In the genomic region with DNA sequence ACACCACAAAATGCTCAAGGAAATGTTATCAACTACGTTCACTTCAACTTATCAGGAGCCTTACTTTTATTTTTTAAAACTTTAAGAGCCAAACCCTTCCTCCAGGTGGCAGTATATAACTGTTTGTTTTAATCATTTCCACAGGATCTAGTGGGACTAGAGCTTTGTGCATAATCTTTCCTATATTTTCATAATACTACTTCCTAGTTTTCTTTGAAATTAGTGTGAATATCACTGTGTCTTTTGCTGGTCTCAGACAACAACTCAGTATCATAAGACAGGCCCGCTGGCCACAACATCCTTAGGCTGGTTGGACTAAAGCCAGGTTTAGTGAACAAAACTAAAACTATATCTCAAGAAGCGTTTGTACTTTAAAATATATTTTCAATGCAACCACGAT, we compare ENCODE assay signal across 8 cellular contexts.
DNase-seq lines count a peak whose midpoint lies in the region; ATAC-seq, FAIRE-seq and TF ChIP-seq lines count a peak whose summit lies in the region.

No MANE protein-coding gene starts in this region.

- no peak overlapping the region for H2AFZ ChIP-seq in hepatocyte

- no peaks in the 10 kb centered on the region for H3K79me2 ChIP-seq in hepatocyte

- H3K9me3 ChIP-seq in adrenal gland (replicated peaks in 1 of 3) (no peaks in the 10 kb centered on the region), hepatocyte (ENCODE audit: low read depth) (no peaks in the 10 kb centered on the region), thoracic aorta (no peaks in the 10 kb centered on the region)

- whole genome bisulfite sequencing in adrenal gland, 4 donors, result 36 to 47% (median 42%) methylated on average over 4 of the region's 4 CpGs
- 67% methylated on average over 4 of the region's 4 CpGs for WGBS in hepatocyte (ENCODE audit: low lambda C conversion rate, missing lambda C conversion rate)

- TF ChIP-seq POLR2A in adrenal gland (IDR thresholded peaks at IDR 0.05), result no peak

- no peak overlapping the region for H3K4me2 ChIP-seq in hepatocyte

- DNase-seq in AG08395 (ENCODE audit: low spot score) (peak; percentile 48), GM18507 (ENCODE audit: extremely low spot score, insufficient read length, low read depth) (no peak), NCI-H2227 treated with DMSO at 0.1 percent for 48 hours (lab: John Stamatoyannopoulos, UW) (peak; percentile 65), adrenal gland (no peak), hepatocyte (ENCODE audit: low spot score) (peak; percentile 63), thoracic aorta (ENCODE audit: low spot score) (no peak)
- no peak for DNase-seq in activated CD4-positive, CD25-positive, alpha-beta regulatory T cell treated with anti-CD3 and anti-CD28 coated beads, Interleukin-2, amount 50 U/mL, for 72 hours

- TF ChIP-seq CTCF in adrenal gland (IDR thresholded peaks at IDR 0.05) (peak; percentile 53 to 83 (median 66)), hepatocyte (IDR thresholded peaks at IDR 0.05; ENCODE audit: poor library complexity) (peak; percentile 79), thoracic aorta (IDR thresholded peaks at IDR 0.05) (no peak)

- no peaks in the 10 kb centered on the region for H3K27me3 ChIP-seq in adrenal gland
- no peaks in the 10 kb centered on the region for H3K27me3 ChIP-seq in hepatocyte
- H3K27me3 ChIP-seq in thoracic aorta (replicated peaks; ENCODE audit: insufficient read depth), result no peaks in the 10 kb centered on the region

- peaks cover 0 to 10% of the 10 kb centered on the region in 2 donors for H3K4me1 ChIP-seq in adrenal gland (replicated peaks in 1 of 2)
- peaks cover 7% of the 10 kb centered on the region for H3K4me1 ChIP-seq in hepatocyte (ENCODE audit: insufficient read depth)
- no peaks in the 10 kb centered on the region for H3K4me1 ChIP-seq in thoracic aorta (ENCODE audit: control insufficient read depth in 1 of 2, low read depth in 2 of 2)

- intact Hi-C loops in adrenal gland (cut with DNase I), result loop anchor here in 1 of 2 donors (2.0 kb wide), 1 partner anchor 382 kb away; no protein-coding TSS in a partner anchor

- H3K4me3 ChIP-seq in adrenal gland (no peak overlapping the region), hepatocyte (no peak overlapping the region), thoracic aorta (no peak overlapping the region)

- no peaks in the 10 kb centered on the region for H4K20me1 ChIP-seq in hepatocyte (ENCODE audit: insufficient read depth, poor library complexity, severe bottlenecking)

- ATAC-seq in thoracic aorta (ENCODE audit: insufficient number of reproducible peaks, low FRiP score, low read depth), result peak; percentile 57
- no peak for ATAC-seq in GM18511 (IDR thresholded peaks at IDR 0.05; ENCODE audit: unreplicated experiment)

- no peaks in the 10 kb centered on the region for H3K9me2 ChIP-seq in hepatocyte (replicated peaks; ENCODE audit: insufficient read depth)

- no peak overlapping the region for H3K27ac ChIP-seq in adrenal gland
- H3K27ac ChIP-seq in hepatocyte, result no peak overlapping the region
- H3K27ac ChIP-seq in thoracic aorta, result no peak overlapping the region

- FAIRE-seq in GM18507 (lab: Jason Lieb, UNC), result peak; percentile 39

- H3K36me3 ChIP-seq in adrenal gland (replicated peaks in 1 of 2), result no peaks in the 10 kb centered on the region
- H3K36me3 ChIP-seq in hepatocyte (replicated peaks; ENCODE audit: insufficient read depth, low read depth), result no peaks in the 10 kb centered on the region
- H3K36me3 ChIP-seq in thoracic aorta, result no peaks in the 10 kb centered on the region

Comparison
In these comparisons a context has a peak if more than half of its experiments do, and no peak if none do; other contexts are left out.
1. DNase-seq: peak in AG08395 (single experiment), NCI-H2227 treated with DMSO at 0.1 percent for 48 hours (single experiment) and hepatocyte (single experiment); none in GM18507 (single experiment), adrenal gland (0 of 7), thoracic aorta (single experiment) and activated CD4-positive, CD25-positive, alpha-beta regulatory T cell treated with anti-CD3 and anti-CD28 coated beads, Interleukin-2, amount 50 U/mL, for 72 hours (single experiment).